Comparison of ENCODE assay signal across 30 cellular contexts in the genomic region with DNA sequence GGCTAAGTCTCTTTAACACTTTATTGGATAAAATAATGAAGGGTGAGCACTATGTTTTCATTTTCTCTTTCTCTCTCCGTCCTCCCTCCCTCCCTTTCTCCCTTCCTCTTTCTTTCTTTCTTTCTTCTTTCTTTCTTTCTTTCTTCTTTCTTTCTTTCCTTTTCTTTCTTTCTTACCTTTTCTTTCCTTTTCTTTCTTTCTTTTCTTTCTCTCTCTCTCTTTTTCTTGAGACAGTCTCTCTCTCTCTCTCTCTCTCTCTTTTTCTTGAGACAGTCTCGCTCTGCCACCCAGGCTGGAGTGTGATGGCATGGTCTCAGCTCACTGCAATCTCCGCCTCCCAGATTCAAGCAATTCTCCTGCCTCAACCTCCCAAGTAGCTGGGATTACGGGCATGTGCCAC.
"Had no signal": no experiment of that assay in that cellular context is flagged by ENCODE, and none has a peak within 500 bp of the region (broad histone marks: within the 10 kb centered on the region; RNA-seq: fewer than 3 reads in every experiment).

No MANE protein-coding gene starts in this region.

- H3K4me1 ChIP-seq: lower lobe of right lung, neural progenitor cell, prostate gland, sigmoid colon, stomach, testis, transverse colon, upper lobe of left lung, vagina had no signal

- H3K4me2 ChIP-seq: neural progenitor cell had no signal

- FAIRE-seq: keratinocyte, small intestine had no signal

- H3K4me3 Mint-ChIP-seq: naive thymus-derived CD8-positive, alpha-beta T cell; nephron; neural progenitor cell; stimulated activated naive B cell treated with anti-CD40 and anti-IgM and Interleukin-4, amounts not matched to agents 10 μg/mL and 1 μg/mL and 100 μg/mL, for 72 hours had no signal

- ATAC-seq: left cardiac atrium; left lobe of liver; left ventricle myocardium superior; lower lobe of right lung; naive thymus-derived CD8-positive, alpha-beta T cell; right cardiac atrium; stimulated activated naive B cell treated with anti-CD40 and anti-IgM and Interleukin-4, amounts not matched to agents 10 μg/mL and 1 μg/mL and 100 μg/mL, for 72 hours; stimulated activated naive CD8-positive, alpha-beta T cell treated with anti-CD3 and anti-CD28 coated beads, Interleukin-15, Interleukin-2, amounts not matched to agents 100 U/mL and 50 U/mL, for 24 hours had no signal

- H3K9me3 Mint-ChIP-seq: naive thymus-derived CD8-positive, alpha-beta T cell; nephron; neural progenitor cell; stimulated activated naive B cell treated with anti-CD40 and anti-IgM and Interleukin-4, amounts not matched to agents 10 μg/mL and 1 μg/mL and 100 μg/mL, for 72 hours had no signal

- H2AFZ ChIP-seq: neural progenitor cell had no signal

- H3K27me3 Mint-ChIP-seq: naive thymus-derived CD8-positive, alpha-beta T cell; stimulated activated naive B cell treated with anti-CD40 and anti-IgM and Interleukin-4, amounts not matched to agents 10 μg/mL and 1 μg/mL and 100 μg/mL, for 72 hours had no signal

- H3K27me3 ChIP-seq: neural progenitor cell, neutrophil, sigmoid colon, spleen, stomach, testis, thyroid gland, transverse colon, upper lobe of left lung, vagina had no signal

- DNase-seq: hippocampal formation; kidney glomerular epithelial cell; left cardiac atrium; left ventricle myocardium superior; lower lobe of right lung; mammary epithelial cell; mesenchymal stem cell; naive thymus-derived CD8-positive, alpha-beta T cell; occipital lobe; retina; right cardiac atrium; sigmoid colon; small intestine; spleen; stimulated activated CD4-positive, alpha-beta T cell treated with anti-CD3 and anti-CD28 coated beads, Interleukin-4, amount 100 ng/mL, for 4 hours; stimulated activated CD8-positive, alpha-beta memory T cell treated with anti-CD3 and anti-CD28 coated beads, Interleukin-4, amount 100 ng/mL, for 48 hours; stimulated activated naive B cell treated with anti-CD40 and anti-IgM and Interleukin-4, amounts not matched to agents 10 μg/mL and 1 μg/mL and 100 μg/mL, for 72 hours; stimulated activated naive CD8-positive, alpha-beta T cell treated with anti-CD3 and anti-CD28 coated beads, Interleukin-15, Interleukin-2, amounts not matched to agents 100 U/mL and 50 U/mL, for 24 hours; stomach; testis; thyroid gland; transverse colon; upper lobe of left lung had no signal

- H3K27ac ChIP-seq: lower lobe of right lung, neural progenitor cell, neutrophil, prostate gland, sigmoid colon, spleen, stomach, testis, transverse colon, upper lobe of left lung, vagina had no signal

- H3K9ac ChIP-seq: neural progenitor cell had no signal

- H3K27ac Mint-ChIP-seq: nephron; neural progenitor cell; stimulated activated naive B cell treated with anti-CD40 and anti-IgM and Interleukin-4, amounts not matched to agents 10 μg/mL and 1 μg/mL and 100 μg/mL, for 72 hours had no signal

- H3K36me3 ChIP-seq: lower lobe of right lung, neural progenitor cell, neutrophil, prostate gland, sigmoid colon, spleen, stomach, thyroid gland, transverse colon, upper lobe of left lung, vagina had no signal

- H3K4me3 ChIP-seq: lower lobe of right lung, neural progenitor cell, prostate gland, sigmoid colon, spleen, stomach, testis, thyroid gland, transverse colon, upper lobe of left lung, vagina had no signal

- H3K9me3 ChIP-seq: lower lobe of right lung, neutrophil, prostate gland, sigmoid colon, spleen, stomach, testis, thyroid gland, transverse colon, upper lobe of left lung, vagina had no signal

- H3K4me1 Mint-ChIP-seq: nephron; neural progenitor cell; stimulated activated naive B cell treated with anti-CD40 and anti-IgM and Interleukin-4, amounts not matched to agents 10 μg/mL and 1 μg/mL and 100 μg/mL, for 72 hours had no signal

- H3K36me3 Mint-ChIP-seq: neural progenitor cell had no signal
